Comparison of ENCODE assay signal across 1 cellular context in the genomic region with DNA sequence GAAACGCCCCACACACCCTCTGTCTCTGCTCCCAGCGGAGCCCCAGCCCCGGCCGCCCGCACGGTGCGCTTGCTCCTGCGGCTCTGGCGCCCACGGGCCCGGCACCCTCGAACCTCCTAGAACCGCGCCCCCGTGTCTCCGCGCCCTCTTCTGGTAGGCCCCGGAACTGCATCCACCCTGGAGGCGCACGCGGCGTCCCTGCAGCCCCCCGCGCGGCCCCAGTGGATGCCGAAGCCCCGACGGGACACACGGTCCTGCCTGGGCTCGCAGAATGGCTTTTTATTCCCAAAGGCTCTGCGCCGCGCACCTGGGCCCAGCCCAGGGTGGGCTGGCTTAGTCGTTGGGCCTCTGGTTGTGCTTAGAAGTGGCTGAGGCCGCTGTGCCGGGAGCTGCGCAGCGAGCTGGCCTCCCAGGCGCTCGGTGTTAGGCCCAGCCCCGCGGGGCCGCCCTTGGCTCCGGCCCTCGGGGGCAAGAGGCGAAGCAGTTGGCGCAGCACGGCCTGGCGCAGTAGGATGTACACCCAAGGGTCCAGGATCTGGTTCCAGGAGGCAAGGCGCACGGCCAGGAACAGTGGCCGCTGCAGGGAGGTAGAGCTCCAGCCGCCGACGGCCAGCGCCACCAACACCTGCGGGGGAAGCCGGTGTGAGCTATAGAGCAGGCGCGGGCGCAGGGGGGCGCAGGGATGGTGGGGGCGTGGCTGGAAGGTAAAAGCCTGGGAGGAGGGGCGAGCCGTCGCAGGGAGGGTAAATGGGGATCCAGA.
TF ChIP-seq lines count a peak whose summit lies in the region.

No MANE protein-coding gene starts in this region.

TF ChIP-seq in HepG2, 621 proteins besides CTCF, POLR2A, EP300 and RAD21 (continued from another document):
- TF ChIP-seq, protein P1, sequence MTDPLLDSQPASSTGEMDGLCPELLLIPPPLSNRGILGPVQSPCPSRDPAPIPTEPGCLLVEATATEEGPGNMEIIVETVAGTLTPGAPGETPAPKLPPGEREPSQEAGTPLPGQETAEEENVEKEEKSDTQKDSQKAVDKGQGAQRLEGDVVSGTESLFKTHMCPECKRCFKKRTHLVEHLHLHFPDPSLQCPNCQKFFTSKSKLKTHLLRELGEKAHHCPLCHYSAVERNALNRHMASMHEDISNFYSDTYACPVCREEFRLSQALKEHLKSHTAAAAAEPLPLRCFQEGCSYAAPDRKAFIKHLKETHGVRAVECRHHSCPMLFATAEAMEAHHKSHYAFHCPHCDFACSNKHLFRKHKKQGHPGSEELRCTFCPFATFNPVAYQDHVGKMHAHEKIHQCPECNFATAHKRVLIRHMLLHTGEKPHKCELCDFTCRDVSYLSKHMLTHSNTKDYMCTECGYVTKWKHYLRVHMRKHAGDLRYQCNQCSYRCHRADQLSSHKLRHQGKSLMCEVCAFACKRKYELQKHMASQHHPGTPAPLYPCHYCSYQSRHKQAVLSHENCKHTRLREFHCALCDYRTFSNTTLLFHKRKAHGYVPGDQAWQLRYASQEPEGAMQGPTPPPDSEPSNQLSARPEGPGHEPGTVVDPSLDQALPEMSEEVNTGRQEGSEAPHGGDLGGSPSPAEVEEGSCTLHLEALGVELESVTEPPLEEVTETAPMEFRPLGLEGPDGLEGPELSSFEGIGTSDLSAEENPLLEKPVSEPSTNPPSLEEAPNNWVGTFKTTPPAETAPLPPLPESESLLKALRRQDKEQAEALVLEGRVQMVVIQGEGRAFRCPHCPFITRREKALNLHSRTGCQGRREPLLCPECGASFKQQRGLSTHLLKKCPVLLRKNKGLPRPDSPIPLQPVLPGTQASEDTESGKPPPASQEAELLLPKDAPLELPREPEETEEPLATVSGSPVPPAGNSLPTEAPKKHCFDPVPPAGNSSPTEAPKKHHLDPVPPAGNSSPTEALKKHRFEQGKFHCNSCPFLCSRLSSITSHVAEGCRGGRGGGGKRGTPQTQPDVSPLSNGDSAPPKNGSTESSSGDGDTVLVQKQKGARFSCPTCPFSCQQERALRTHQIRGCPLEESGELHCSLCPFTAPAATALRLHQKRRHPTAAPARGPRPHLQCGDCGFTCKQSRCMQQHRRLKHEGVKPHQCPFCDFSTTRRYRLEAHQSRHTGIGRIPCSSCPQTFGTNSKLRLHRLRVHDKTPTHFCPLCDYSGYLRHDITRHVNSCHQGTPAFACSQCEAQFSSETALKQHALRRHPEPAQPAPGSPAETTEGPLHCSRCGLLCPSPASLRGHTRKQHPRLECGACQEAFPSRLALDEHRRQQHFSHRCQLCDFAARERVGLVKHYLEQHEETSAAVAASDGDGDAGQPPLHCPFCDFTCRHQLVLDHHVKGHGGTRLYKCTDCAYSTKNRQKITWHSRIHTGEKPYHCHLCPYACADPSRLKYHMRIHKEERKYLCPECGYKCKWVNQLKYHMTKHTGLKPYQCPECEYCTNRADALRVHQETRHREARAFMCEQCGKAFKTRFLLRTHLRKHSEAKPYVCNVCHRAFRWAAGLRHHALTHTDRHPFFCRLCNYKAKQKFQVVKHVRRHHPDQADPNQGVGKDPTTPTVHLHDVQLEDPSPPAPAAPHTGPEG (CRISPR knock-in tag; IDR thresholded peaks at IDR 0.05), result no peak
- TF ChIP-seq GATAD2A (CRISPR knock-in tag; IDR thresholded peaks at IDR 0.05) (no peak), NCOA5 (CRISPR knock-in tag; IDR thresholded peaks at IDR 0.05) (no peak), CBX2 (IDR thresholded peaks at IDR 0.05; ENCODE audit: low read depth, low read length) (no peak), CBX2 (CRISPR knock-in tag; IDR thresholded peaks at IDR 0.05; ENCODE audit: low read depth) (no peak), U2AF2 (IDR thresholded peaks at IDR 0.05; ENCODE audit: low read depth, low read length) (no peak), ZNF737 (CRISPR knock-in tag; IDR thresholded peaks at IDR 0.05; ENCODE audit: borderline replicate concordance) (no peak)
- TF ChIP-seq, protein P2, sequence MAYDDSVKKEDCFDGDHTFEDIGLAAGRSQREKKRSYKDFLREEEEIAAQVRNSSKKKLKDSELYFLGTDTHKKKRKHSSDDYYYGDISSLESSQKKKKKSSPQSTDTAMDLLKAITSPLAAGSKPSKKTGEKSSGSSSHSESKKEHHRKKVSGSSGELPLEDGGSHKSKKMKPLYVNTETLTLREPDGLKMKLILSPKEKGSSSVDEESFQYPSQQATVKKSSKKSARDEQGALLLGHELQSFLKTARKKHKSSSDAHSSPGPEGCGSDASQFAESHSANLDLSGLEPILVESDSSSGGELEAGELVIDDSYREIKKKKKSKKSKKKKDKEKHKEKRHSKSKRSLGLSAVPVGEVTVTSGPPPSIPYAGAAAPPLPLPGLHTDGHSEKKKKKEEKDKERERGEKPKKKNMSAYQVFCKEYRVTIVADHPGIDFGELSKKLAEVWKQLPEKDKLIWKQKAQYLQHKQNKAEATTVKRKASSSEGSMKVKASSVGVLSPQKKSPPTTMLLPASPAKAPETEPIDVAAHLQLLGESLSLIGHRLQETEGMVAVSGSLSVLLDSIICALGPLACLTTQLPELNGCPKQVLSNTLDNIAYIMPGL (CRISPR knock-in tag; IDR thresholded peaks at IDR 0.05; ENCODE audit: borderline replicate concordance in 1 of 2, low read depth in 1 of 2), result peak in 1 of 2 experiments; percentile 47; a peak in 2 of 4 replicates
- TF ChIP-seq, protein P3, sequence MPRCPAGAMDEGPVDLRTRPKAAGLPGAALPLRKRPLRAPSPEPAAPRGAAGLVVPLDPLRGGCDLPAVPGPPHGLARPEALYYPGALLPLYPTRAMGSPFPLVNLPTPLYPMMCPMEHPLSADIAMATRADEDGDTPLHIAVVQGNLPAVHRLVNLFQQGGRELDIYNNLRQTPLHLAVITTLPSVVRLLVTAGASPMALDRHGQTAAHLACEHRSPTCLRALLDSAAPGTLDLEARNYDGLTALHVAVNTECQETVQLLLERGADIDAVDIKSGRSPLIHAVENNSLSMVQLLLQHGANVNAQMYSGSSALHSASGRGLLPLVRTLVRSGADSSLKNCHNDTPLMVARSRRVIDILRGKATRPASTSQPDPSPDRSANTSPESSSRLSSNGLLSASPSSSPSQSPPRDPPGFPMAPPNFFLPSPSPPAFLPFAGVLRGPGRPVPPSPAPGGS (CRISPR knock-in tag; IDR thresholded peaks at IDR 0.05), result peak; percentile 42; the same call in 1 of the 2 replicates
- TF ChIP-seq, protein P4, sequence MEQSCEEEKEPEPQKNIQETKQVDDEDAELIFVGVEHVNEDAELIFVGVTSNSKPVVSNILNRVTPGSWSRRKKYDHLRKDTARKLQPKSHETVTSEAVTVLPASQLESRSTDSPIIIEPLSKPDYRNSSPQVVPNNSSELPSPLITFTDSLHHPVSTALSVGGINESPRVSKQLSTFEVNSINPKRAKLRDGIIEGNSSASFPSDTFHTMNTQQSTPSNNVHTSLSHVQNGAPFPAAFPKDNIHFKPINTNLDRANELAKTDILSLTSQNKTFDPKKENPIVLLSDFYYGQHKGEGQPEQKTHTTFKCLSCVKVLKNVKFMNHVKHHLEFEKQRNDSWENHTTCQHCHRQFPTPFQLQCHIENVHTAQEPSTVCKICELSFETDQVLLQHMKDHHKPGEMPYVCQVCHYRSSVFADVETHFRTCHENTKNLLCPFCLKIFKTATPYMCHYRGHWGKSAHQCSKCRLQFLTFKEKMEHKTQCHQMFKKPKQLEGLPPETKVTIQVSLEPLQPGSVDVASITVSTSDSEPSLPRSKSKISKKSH (CRISPR knock-in tag; IDR thresholded peaks at IDR 0.05; ENCODE audit: borderline replicate concordance), result no peak
